10 cellular contexts compared by ENCODE assay signal in genomic region chr10:43110318-43111071, GRCh38. TPM values are rescaled to one million over a fixed set of nuclear protein-coding genes. Genes with fewer than 3 reads are reported as not detected.
DNase-seq lines count a peak whose midpoint lies in the region; ATAC-seq, FAIRE-seq and TF ChIP-seq lines count a peak whose summit lies in the region.
"Had no signal": no experiment of that assay in that cellular context is flagged by ENCODE, and none has a peak within 500 bp of the region (broad histone marks: within the 10 kb centered on the region; RNA-seq: fewer than 3 reads in every experiment).

No MANE protein-coding gene starts in this region.

- H3K9me3 ChIP-seq in K562 (replicated peaks; ENCODE audit: control insufficient read depth, insufficient read depth, low read depth, low read length) (no peaks in the 10 kb centered on the region), psoas muscle (no peaks in the 10 kb centered on the region)

- 0% methylated on average over 5 of the region's 7 CpGs for WGBS in K562 (ENCODE audit: insufficient coverage, low coverage, missing lambda C conversion rate)
- WGBS in psoas muscle, 3 donors: 43 to 65% (median 49%) methylated on average over 7 of the region's 7 CpGs

- no peaks in the 10 kb centered on the region for H3K79me2 ChIP-seq in K562 (ENCODE audit: control insufficient read depth, insufficient read depth, low read length)

- POLR2A ChIA-PET in K562 (lab: Yijun Ruan, JAX): interaction anchor here (1.3 kb wide), 1 partner anchor 9 kb away, joined by 4 read pairs; no protein-coding TSS in a partner anchor

- H3K9me3 Mint-ChIP-seq in activated naive CD8-positive, alpha-beta T cell treated with anti-CD3 and anti-CD28 coated beads for 36 hours: no peaks in the 10 kb centered on the region

- H3K4me2 ChIP-seq in K562 (ENCODE audit: insufficient read depth, low read length): no peak overlapping the region

- TF ChIP-seq POLR2A in K562 (conservative IDR thresholded peaks at IDR 0.05): no peak

- no TSS peak for BruUV-seq in K562 (replicated peaks; lab: Mats Ljungman, UMichigan)

- H3K27ac ChIP-seq in K562 (ENCODE audit: extremely low read depth, low read depth, low read length) (no peak overlapping the region), psoas muscle (no peak overlapping the region)

- H3K4me1 Mint-ChIP-seq in activated naive CD8-positive, alpha-beta T cell treated with anti-CD3 and anti-CD28 coated beads for 36 hours: no peaks in the 10 kb centered on the region

- TF ChIP-seq RAD21 in K562 (CRISPR knock-in tag; conservative IDR thresholded peaks at IDR 0.05 in 1 of 2, IDR thresholded peaks at IDR 0.05 in 1 of 2): no peak

- in situ Hi-C loops in K562 (cut with MboI): no loop called here

- H3K4me1 ChIP-seq in K562 (replicated peaks in 1 of 2; ENCODE audit: control insufficient read depth in 2 of 2, insufficient read depth in 2 of 2, low read length in 2 of 2) (peaks cover 0 to 25% of the 10 kb centered on the region in 2 experiments; a peak in 3 of 5 replicates), psoas muscle (no peaks in the 10 kb centered on the region)

- ATAC-seq in GM18909 (IDR thresholded peaks at IDR 0.05; ENCODE audit: poor library complexity, unreplicated experiment) (peak; percentile 66), HG02885 (IDR thresholded peaks at IDR 0.05; ENCODE audit: poor library complexity, unreplicated experiment) (peak; percentile 74), K562 (no peak), psoas muscle (no peak), SK-N-SH treated with all-trans-retinoic acid at 6 μM for 48 hours (no peak)

- H3K9ac ChIP-seq in K562 (ENCODE audit: insufficient read depth in 1 of 2, low read depth in 2 of 2, low read length in 2 of 2): no peak overlapping the region

- H3K4me3 Mint-ChIP-seq in activated naive CD8-positive, alpha-beta T cell treated with anti-CD3 and anti-CD28 coated beads for 36 hours: no peak overlapping the region

- TF ChIP-seq CTCF in K562 (IDR thresholded peaks at IDR 0.05 in 2 of 3, conservative IDR thresholded peaks at IDR 0.05 in 1 of 3; ENCODE audit: insufficient read depth in 2 of 3, low read depth in 1 of 3, low read length in 3 of 3): no peak
- TF ChIP-seq CTCF in psoas muscle (IDR thresholded peaks at IDR 0.05): no peak

- H3K27me3 ChIP-seq in K562 (ENCODE audit: control insufficient read depth in 2 of 2, insufficient read depth in 2 of 2, low read length in 2 of 2) (peaks cover 16 to 49% of the 10 kb centered on the region in 2 experiments; a peak in 4 of 5 replicates), psoas muscle (ENCODE audit: insufficient read depth in 3 of 3, low read length in 2 of 3) (no peaks in the 10 kb centered on the region)

- CTCF ChIA-PET in K562 (lab: Yijun Ruan, JAX; ENCODE audit: low intra/inter-chr PET ratio): interaction anchor here (0.6 kb wide), 1 partner anchor 943 kb away, joined by 4 read pairs; no protein-coding TSS in a partner anchor

- FAIRE-seq in K562 (lab: Jason Lieb, UNC): no peak

- H3K27me3 Mint-ChIP-seq in activated naive CD8-positive, alpha-beta T cell treated with anti-CD3 and anti-CD28 coated beads for 36 hours: no peaks in the 10 kb centered on the region

- no peak for DNase-seq in K562 (ENCODE audit: extremely low read depth in 1 of 4, low spot score in 3 of 4)
- peak; percentile 25 to 72 for DNase-seq in psoas muscle
- no peak for DNase-seq in hepatic stellate cell (ENCODE audit: low spot score)
- DNase-seq in activated naive CD4-positive, alpha-beta T cell treated with Interleukin-2 at 50 U/mL for 16 hours: no peak
- no peak for DNase-seq in activated naive CD8-positive, alpha-beta T cell treated with anti-CD3 and anti-CD28 coated beads for 36 hours
- DNase-seq: activated gamma-delta T cell treated with Interleukin-2 at 50 U/mL for 16 hours; NK-92 treated with Interleukin-12 subunit alpha and Interleukin-12 subunit beta, amount 100 ng/mL, for 24 hours had no signal

- TF ChIP-seq EP300 in K562 (IDR thresholded peaks at IDR 0.05; ENCODE audit: low read length): no peak

- H4K20me1 ChIP-seq in K562 (replicated peaks; ENCODE audit: control insufficient read depth, insufficient read depth, low read length): peaks cover 9% of the 10 kb centered on the region

- H3K4me3 ChIP-seq in K562 (no peak overlapping the region), psoas muscle (no peak overlapping the region)

- H3K36me3 Mint-ChIP-seq in activated naive CD8-positive, alpha-beta T cell treated with anti-CD3 and anti-CD28 coated beads for 36 hours: no peaks in the 10 kb centered on the region

- H3K27ac Mint-ChIP-seq in activated naive CD8-positive, alpha-beta T cell treated with anti-CD3 and anti-CD28 coated beads for 36 hours: no peak overlapping the region

- intact Hi-C loops in K562 (cut with micrococcal nuclease) (loop anchor here (5.0 kb wide), 1 partner anchor 33 kb away; the partner anchor contains the start of gene RET), psoas muscle (cut with DNase I) (no loop called here)

- H2AFZ ChIP-seq in K562 (ENCODE audit: low read depth, low read length): no peak overlapping the region

- H3K9me1 ChIP-seq in K562 (ENCODE audit: control insufficient read depth, insufficient read depth, low read length): peaks cover 3% of the 10 kb centered on the region

- H3K36me3 ChIP-seq in K562 (ENCODE audit: control insufficient read depth, insufficient read depth, low read length) (no peaks in the 10 kb centered on the region), psoas muscle (ENCODE audit: insufficient read depth in 1 of 2, low read depth in 1 of 2) (no peaks in the 10 kb centered on the region)

TF ChIP-seq in K562, 482 proteins besides CTCF, POLR2A, EP300 and RAD21 (continues in another document):
- no peak for TF ChIP-seq PCBP2 (IDR thresholded peaks at IDR 0.05; ENCODE audit: low read depth, low read length, poor library complexity, severe bottlenecking)

TF ChIP-seq in SK-N-SH treated with all-trans-retinoic acid at 6 μM for 48 hours, 23 proteins besides CTCF, POLR2A, EP300 and RAD21 (continues in another document):
- no peak for TF ChIP-seq BACH2 (CRISPR knock-in tag; IDR thresholded peaks at IDR 0.05; ENCODE audit: borderline replicate concordance)
- TF ChIP-seq TOX (CRISPR knock-in tag; IDR thresholded peaks at IDR 0.05; ENCODE audit: borderline replicate concordance): no peak

RNA-seq across cellular contexts. Expression of gene CSGALNACT2, which starts 27.8 kb away (rescaled TPM):
- 3.4 and 12.8 TPM in 2 replicates for total RNA-seq in K562 (2011; cell fraction: chromatin; rRNA removed; ENCODE audit: low replicate concordance)
- 2.3 and 3.8 TPM in 2 replicates for total RNA-seq in K562 (2011; cell fraction: nucleolus; rRNA removed)
- total RNA-seq in K562 (2011; cell fraction: nucleoplasm; rRNA removed): 5.7 and 8.4 TPM in 2 replicates
- total RNA-seq in K562 (2014; rRNA removed) (2.9 and 3.3 TPM in 2 replicates), K562 (2014; rRNA removed; fragmentation: Illumina TruSeq; extraction: Trizol) (3.5 and 4.3 TPM in 2 replicates), K562 (2015; rRNA removed; fragmentation: Illumina TruSeq; extraction: Trizol) (2.6 and 3.3 TPM in 2 replicates), K562 (2021) (4.3 and 4.4 TPM in 2 replicates), psoas muscle (10 to 100 TPM; 14.1 to 23.4 (median 18.2) TPM)
- polyA plus RNA-seq in K562 (2011; rRNA removed) (4.1 and 7.3 TPM in 2 replicates), K562 (2014; fragmentation: Illumina TruSeq; extraction: Trizol) (6.8 and 7.1 TPM in 2 replicates), K562 (2014; fragmentation: Nextera tagmentation; extraction: Ambion mirVana) (1 to 10 TPM; 1.4 to 1.9 TPM), K562 (2014; rRNA removed) (5.1 and 5.5 TPM in 2 replicates), psoas muscle (10 to 100 TPM; 10.2 to 33.1 (median 23.0) TPM)
- polyA plus RNA-seq in K562 (2011; cell fraction: cytosol; rRNA removed): 1.3 and 2.3 TPM in 2 replicates
- polyA plus RNA-seq in K562 (2011; cell fraction: nucleus; rRNA removed): 5.2 and 6.5 TPM in 2 replicates
- 3.9 and 6.2 TPM in 2 replicates for polyA plus RNA-seq in K562 (2012)
- polyA minus RNA-seq in K562 (2011; rRNA and poly(A)+ RNA removed): 5.2 and 7.4 TPM in 2 replicates
- polyA minus RNA-seq in K562 (2011; cell fraction: cytosol; rRNA and poly(A)+ RNA removed): 1.1 and 2.1 TPM in 2 replicates
- polyA minus RNA-seq in K562 (2011; cell fraction: nucleus; rRNA and poly(A)+ RNA removed): 2.3 and 2.8 TPM in 2 replicates
- 10 to 100 TPM; 16.2 to 16.8 TPM for total RNA-seq in activated naive CD8-positive, alpha-beta T cell treated with anti-CD3 and anti-CD28 coated beads for 36 hours

RNA-seq across cellular contexts. Expression of gene RET, which starts 33.6 kb away (rescaled TPM):
- total RNA-seq in K562 (2011; cell fraction: chromatin; rRNA removed; ENCODE audit: low replicate concordance): not detected in 2 replicates
- total RNA-seq in K562 (2011; cell fraction: nucleolus; rRNA removed): not detected in 2 replicates
- not detected in 2 replicates for total RNA-seq in K562 (2011; cell fraction: nucleoplasm; rRNA removed)
- 0.05 TPM in 1 of 2 replicates, not detected in the other for total RNA-seq in K562 (2014; rRNA removed)
- not detected in 2 replicates for total RNA-seq in K562 (2014; rRNA removed; fragmentation: Illumina TruSeq; extraction: Trizol)
- total RNA-seq in K562 (2015; rRNA removed; fragmentation: Illumina TruSeq; extraction: Trizol): not detected in 2 replicates
- 0.04 TPM in 1 of 2 replicates, not detected in the other for total RNA-seq in K562 (2021)
- polyA plus RNA-seq in K562 (2011; rRNA removed): not detected in 2 replicates
- polyA plus RNA-seq in K562 (2011; cell fraction: cytosol; rRNA removed): not detected in 2 replicates
- not detected in 2 replicates for polyA plus RNA-seq in K562 (2011; cell fraction: nucleus; rRNA removed)
- not detected in 2 replicates for polyA plus RNA-seq in K562 (2012)
- not detected in 2 replicates for polyA plus RNA-seq in K562 (2014; fragmentation: Illumina TruSeq; extraction: Trizol)
- not detected for polyA plus RNA-seq in K562 (2014; fragmentation: Nextera tagmentation; extraction: Ambion mirVana)
- not detected in 2 replicates for polyA plus RNA-seq in K562 (2014; rRNA removed)
- polyA minus RNA-seq in K562 (2011; rRNA and poly(A)+ RNA removed): not detected in 2 replicates
- not detected in 2 replicates for polyA minus RNA-seq in K562 (2011; cell fraction: cytosol; rRNA and poly(A)+ RNA removed)
- not detected in 2 replicates for polyA minus RNA-seq in K562 (2011; cell fraction: nucleus; rRNA and poly(A)+ RNA removed)
- total RNA-seq in psoas muscle: 1 to 10 TPM in 1 of 4 donors, under 1 TPM in 3; 0.49 to 2.6 (median 0.61) TPM
- under 1 TPM; 0.35 to 0.75 (median 0.51) TPM for polyA plus RNA-seq in psoas muscle
- not detected for total RNA-seq in activated naive CD8-positive, alpha-beta T cell treated with anti-CD3 and anti-CD28 coated beads for 36 hours

Comparison
In these comparisons a context has a peak if more than half of its experiments do, and no peak if none do; other contexts are left out.
1. ATAC-seq: peak in GM18909 (single experiment) and HG02885 (single experiment); none in K562 (single experiment), psoas muscle (0 of 4) and SK-N-SH treated with all-trans-retinoic acid at 6 μM for 48 hours (single experiment).
2. DNase-seq: peak in psoas muscle (2 of 2); none in K562 (0 of 4), hepatic stellate cell (single experiment), activated naive CD4-positive, alpha-beta T cell treated with Interleukin-2 at 50 U/mL for 16 hours (single experiment) and activated naive CD8-positive, alpha-beta T cell treated with anti-CD3 and anti-CD28 coated beads for 36 hours (single experiment).